In the genomic region with DNA sequence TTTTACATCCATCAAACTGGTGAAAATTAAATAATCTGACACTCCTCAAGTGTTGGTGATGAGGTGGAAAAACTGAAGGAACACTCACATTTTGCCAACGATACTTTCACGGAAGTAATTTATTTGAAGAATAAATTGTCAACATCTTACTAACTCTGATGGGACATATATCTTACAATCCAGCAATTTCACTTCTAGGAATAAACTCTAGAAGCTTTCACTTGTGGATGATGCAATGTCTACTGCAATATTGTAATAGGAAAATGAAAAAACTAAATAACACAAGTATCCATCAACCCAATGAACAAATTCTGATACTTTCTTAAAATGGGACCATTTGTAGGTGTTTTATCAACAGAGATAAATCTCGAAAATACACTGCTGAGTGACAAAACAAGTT, we compare ENCODE assay signal across 22 cellular contexts. TPM values are rescaled to one million over a fixed set of nuclear protein-coding genes. Genes with fewer than 3 reads are reported as not detected.
DNase-seq lines count a peak whose midpoint lies in the region; ATAC-seq, FAIRE-seq and TF ChIP-seq lines count a peak whose summit lies in the region.
"Had no signal": no experiment of that assay in that cellular context is flagged by ENCODE, and none has a peak within 500 bp of the region (broad histone marks: within the 10 kb centered on the region; RNA-seq: fewer than 3 reads in every experiment).

No MANE protein-coding gene starts in this region.

- H3K4me1 ChIP-seq in HEK293 (ENCODE audit: control insufficient read depth, insufficient read depth, low read length) (no peaks in the 10 kb centered on the region), adipocyte (ENCODE audit: control insufficient read depth, insufficient read depth, low read length) (no peaks in the 10 kb centered on the region), aorta (ENCODE audit: control insufficient read depth in 1 of 2, insufficient read depth in 2 of 2, low read length in 2 of 2) (no peaks in the 10 kb centered on the region), A673 (ENCODE audit: insufficient read depth, low read length, poor library complexity, severe bottlenecking) (no peaks in the 10 kb centered on the region)

- WGBS in aorta, 2 donors = 77 to 83% methylated on average over 3 of the region's 3 CpGs

- POLR2A ChIA-PET in HEK293 (lab: Yijun Ruan, JAX) = no interaction called here
- POLR2A ChIA-PET in A673 (lab: Charles Lee; ENCODE audit: low non-redundant PET) = no interaction called here

- H3K4me3 ChIP-seq in HEK293 (ENCODE audit: low read depth, low read length) = no peak overlapping the region
- H3K4me3 ChIP-seq in adipocyte (ENCODE audit: low read length) = no peak overlapping the region
- no peak overlapping the region for H3K4me3 ChIP-seq in fibroblast of pulmonary artery (replicated peaks; ENCODE audit: low read depth, low read length)
- H3K4me3 ChIP-seq in aorta (ENCODE audit: low read length in 2 of 2) = no peak overlapping the region
- no peak overlapping the region for H3K4me3 ChIP-seq in A673 (ENCODE audit: low read depth, low read length, poor library complexity, severe bottlenecking)
- H3K4me3 ChIP-seq: GM23338 had no signal

- intact Hi-C loops in aorta (cut with DNase I) = no loop called here
- intact Hi-C loops in A673 (cut with micrococcal nuclease; ENCODE audit: unreplicated experiment) = no loop called here

- no peak overlapping the region for H3K9ac ChIP-seq in adipocyte (ENCODE audit: low read length)

- H3K36me3 ChIP-seq in HEK293 (ENCODE audit: control insufficient read depth in 2 of 2, insufficient read depth in 1 of 2, low read length in 2 of 2) (no peaks in the 10 kb centered on the region), adipocyte (ENCODE audit: control insufficient read depth, insufficient read depth, low read length, severe bottlenecking) (no peaks in the 10 kb centered on the region), aorta (ENCODE audit: control insufficient read depth in 1 of 2, insufficient read depth in 2 of 2, low read length in 1 of 2) (no peaks in the 10 kb centered on the region), A673 (ENCODE audit: insufficient read depth, low read length, poor library complexity, severe bottlenecking) (no peaks in the 10 kb centered on the region)

- H3K27me3 ChIP-seq in adipocyte (replicated peaks; ENCODE audit: control insufficient read depth, insufficient read depth, low read length) = no peaks in the 10 kb centered on the region
- no peaks in the 10 kb centered on the region for H3K27me3 ChIP-seq in aorta (ENCODE audit: control insufficient read depth in 1 of 2, insufficient read depth in 2 of 2, low read length in 1 of 2)
- no peaks in the 10 kb centered on the region for H3K27me3 ChIP-seq in A673 (replicated peaks; ENCODE audit: insufficient read depth, low read depth, low read length, poor library complexity)

- H3K9me3 ChIP-seq in HEK293 (ENCODE audit: control insufficient read depth, insufficient read depth, low read depth, low read length) = no peaks in the 10 kb centered on the region
- H3K9me3 ChIP-seq in adipocyte (ENCODE audit: control insufficient read depth, low read length) = no peaks in the 10 kb centered on the region
- H3K9me3 ChIP-seq in aorta (ENCODE audit: control insufficient read depth, low read length) = no peaks in the 10 kb centered on the region
- H3K9me3 ChIP-seq in A673 (ENCODE audit: low read depth, low read length, poor library complexity, severe bottlenecking) = no peaks in the 10 kb centered on the region

- ATAC-seq in aorta (ENCODE audit: low FRiP score) = no peak
- ATAC-seq: GM23338, Panc1 had no signal

- TF ChIP-seq CTCF in D721Med (IDR thresholded peaks at IDR 0.05; ENCODE audit: insufficient read depth, missing control alignments) = no peak
- no peak for TF ChIP-seq CTCF in HEK293 (tag by site-specific recombination; IDR thresholded peaks at IDR 0.05)
- TF ChIP-seq CTCF in fibroblast of pulmonary artery (IDR thresholded peaks at IDR 0.05; ENCODE audit: low read length, missing control alignments) = no peak
- TF ChIP-seq CTCF in A673 (conservative IDR thresholded peaks at IDR 0.05; ENCODE audit: low read depth, low read length) = no peak

- H3K27ac ChIP-seq in HEK293 (ENCODE audit: extremely low read depth, low read depth, low read length) (no peak overlapping the region), aorta (ENCODE audit: low read depth in 1 of 2, low read length in 2 of 2) (no peak overlapping the region), A673 (ENCODE audit: low read depth, low read length, poor library complexity, severe bottlenecking) (no peak overlapping the region)

- CTCF ChIA-PET in HEK293 (lab: Yijun Ruan, JAX) (no interaction called here), A673 (lab: Charles Lee) (interaction anchor here (0.7 kb wide), 1 partner anchor 327 kb away, joined by 5 read pairs; no protein-coding TSS in a partner anchor)

- BruUV-seq in A673 (replicated peaks; lab: Mats Ljungman, UMichigan) = no TSS peak

- DNase-seq in D721Med (ENCODE audit: insufficient read length, low spot score) (no peak), adipocyte (ENCODE audit: low read depth) (peak; percentile 77), fibroblast of pulmonary artery (ENCODE audit: low read depth) (peak; percentile 12), iPS-NIHi11 (ENCODE audit: low spot score) (no peak), aorta (no peak), A673 (ENCODE audit: low spot score) (no peak), NCI-H1436 treated with DMSO at 0.1 percent for 48 hours (lab: John Stamatoyannopoulos, UW) (no peak)
- DNase-seq: ACHN; CD4-positive, CD25-positive, alpha-beta regulatory T cell; H9; KG1; MM.1S; NCI-H1694; NCI-H2029 treated with DMSO at 0.1 percent for 48 hours; NCI-H446 treated with DMSO at 0.1 percent for 48 hours; NCI-H526 treated with DMSO at 0.1 percent for 48 hours; SHP77 treated with DMSO at 0.1 percent for 48 hours had no signal

- peak; percentile 69 for FAIRE-seq in D721Med (lab: Jason Lieb, UNC)
- FAIRE-seq: GM18507 had no signal

TF ChIP-seq in HEK293, 187 proteins besides CTCF, POLR2A, EP300 and RAD21:
- TF ChIP-seq, protein P1, sequence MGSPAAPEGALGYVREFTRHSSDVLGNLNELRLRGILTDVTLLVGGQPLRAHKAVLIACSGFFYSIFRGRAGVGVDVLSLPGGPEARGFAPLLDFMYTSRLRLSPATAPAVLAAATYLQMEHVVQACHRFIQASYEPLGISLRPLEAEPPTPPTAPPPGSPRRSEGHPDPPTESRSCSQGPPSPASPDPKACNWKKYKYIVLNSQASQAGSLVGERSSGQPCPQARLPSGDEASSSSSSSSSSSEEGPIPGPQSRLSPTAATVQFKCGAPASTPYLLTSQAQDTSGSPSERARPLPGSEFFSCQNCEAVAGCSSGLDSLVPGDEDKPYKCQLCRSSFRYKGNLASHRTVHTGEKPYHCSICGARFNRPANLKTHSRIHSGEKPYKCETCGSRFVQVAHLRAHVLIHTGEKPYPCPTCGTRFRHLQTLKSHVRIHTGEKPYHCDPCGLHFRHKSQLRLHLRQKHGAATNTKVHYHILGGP (tag by site-specific recombination; IDR thresholded peaks at IDR 0.05) = peak; percentile 84
- no peak for TF ChIP-seq ZNF501 (tag by site-specific recombination; IDR thresholded peaks at IDR 0.05)

RNA-seq across cellular contexts. Expression of a gene that starts 16.2 kb away (rescaled TPM):
- total RNA-seq in aorta (under 1 TPM; 0.52 to 0.93 TPM), A673 (2021) (not detected in 2 replicates)
- polyA plus RNA-seq in aorta = under 1 TPM in 1 of 2 donors, not detected in 1; 0.38 TPM
- total RNA-seq: G401, GM23338, H9 had no signal
- polyA plus RNA-seq: GM23338 had no signal

Comparison
In these comparisons a context has a peak if more than half of its experiments do, and no peak if none do; other contexts are left out.
1. DNase-seq: peak in adipocyte (single experiment) and fibroblast of pulmonary artery (single experiment); none in D721Med (single experiment), iPS-NIHi11 (single experiment), aorta (0 of 2), A673 (single experiment) and NCI-H1436 treated with DMSO at 0.1 percent for 48 hours (single experiment).